In the genomic region with DNA sequence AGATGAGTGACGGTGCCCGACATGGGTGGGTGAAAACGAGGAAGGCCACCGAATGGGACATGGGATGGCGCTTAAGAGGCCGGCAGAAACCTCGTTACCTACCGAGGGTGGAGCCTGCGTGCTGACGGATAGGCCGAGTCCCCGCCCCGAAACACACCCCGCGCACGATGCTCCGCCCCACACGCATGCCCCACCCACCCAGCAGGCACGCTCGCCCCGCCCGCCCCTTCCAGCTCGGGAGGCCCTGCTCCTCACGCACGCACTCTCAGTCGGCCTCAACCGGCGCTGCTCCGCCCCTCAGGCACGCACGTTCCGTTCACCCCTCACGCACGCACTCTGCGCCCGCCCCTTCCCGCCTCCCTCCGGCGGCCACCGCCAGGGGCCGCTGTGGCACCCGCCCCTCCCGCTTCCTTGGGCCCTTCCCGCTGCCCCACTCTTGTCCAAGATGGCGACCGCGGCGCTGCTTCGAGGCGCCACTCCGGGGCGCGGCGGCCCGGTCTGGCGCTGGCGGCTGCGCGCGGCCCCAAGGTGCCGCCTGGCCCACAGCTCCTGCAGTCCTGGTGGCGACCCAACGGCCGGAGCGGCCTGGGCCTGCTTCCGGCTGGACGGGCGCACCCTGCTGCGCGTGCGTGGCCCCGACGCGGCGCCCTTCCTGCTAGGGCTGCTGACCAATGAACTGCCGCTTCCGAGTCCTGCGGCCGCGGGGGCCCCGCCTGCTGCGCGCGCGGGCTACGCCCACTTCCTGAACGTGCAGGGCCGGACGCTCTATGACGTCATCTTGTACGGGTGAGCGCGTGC, we compare ENCODE assay signal across 1 cellular context.
TF ChIP-seq lines count a peak whose summit lies in the region.

A gene (plus strand): TSS at position 433 of the 798 bp plus-strand sequence. CDS start 13 bp downstream, at position 446.

TF ChIP-seq in K562, 482 proteins besides CTCF, POLR2A, EP300 and RAD21 (continued from another document and continues in another):
- no peak for TF ChIP-seq MEF2D (tag; conservative IDR thresholded peaks at IDR 0.05; ENCODE audit: low read depth)
- TF ChIP-seq NFIX (CRISPR knock-in tag; IDR thresholded peaks at IDR 0.05; ENCODE audit: low read depth), result peak; percentile 16; the same call in 1 of the 2 replicates
- TF ChIP-seq NCOA2 (IDR thresholded peaks at IDR 0.05; ENCODE audit: partially characterized antibody in 2 of 2), result no peak
- 0 out of 2 replicates have a peak, but pooled peaks have one; percentile 5 for TF ChIP-seq ZNF707 (CRISPR knock-in tag; conservative IDR thresholded peaks at IDR 0.05)
- peak; percentile 98 for TF ChIP-seq KLF1 (tag; IDR thresholded peaks at IDR 0.05)
- no peak for TF ChIP-seq CEBPB (tag; IDR thresholded peaks at IDR 0.05)
- TF ChIP-seq MTA1 (IDR thresholded peaks at IDR 0.05; ENCODE audit: borderline replicate concordance), result no peak
- TF ChIP-seq PHF21A (IDR thresholded peaks at IDR 0.05; ENCODE audit: borderline replicate concordance, low read depth), result no peak
- TF ChIP-seq ZNF79 (CRISPR knock-in tag; IDR thresholded peaks at IDR 0.05; ENCODE audit: low read depth), result peak; percentile 59; the same call in 1 of the 2 replicates
- no peak for TF ChIP-seq CHD1 (IDR thresholded peaks at IDR 0.05; ENCODE audit: low read length)
- peak; percentile 66 for TF ChIP-seq ZKSCAN1 (IDR thresholded peaks at IDR 0.05; ENCODE audit: low read depth, low read length)
- TF ChIP-seq ZC3H11A (IDR thresholded peaks at IDR 0.05; ENCODE audit: low read depth, low read length), result no peak
- TF ChIP-seq SAP30 (IDR thresholded peaks at IDR 0.05; ENCODE audit: borderline replicate concordance, insufficient read depth, low read depth, low read length, poor library complexity, severe bottlenecking), result no peak
- no peak for TF ChIP-seq ZNF347 (CRISPR knock-in tag; IDR thresholded peaks at IDR 0.05; ENCODE audit: low read depth)
- TF ChIP-seq, protein P1, sequence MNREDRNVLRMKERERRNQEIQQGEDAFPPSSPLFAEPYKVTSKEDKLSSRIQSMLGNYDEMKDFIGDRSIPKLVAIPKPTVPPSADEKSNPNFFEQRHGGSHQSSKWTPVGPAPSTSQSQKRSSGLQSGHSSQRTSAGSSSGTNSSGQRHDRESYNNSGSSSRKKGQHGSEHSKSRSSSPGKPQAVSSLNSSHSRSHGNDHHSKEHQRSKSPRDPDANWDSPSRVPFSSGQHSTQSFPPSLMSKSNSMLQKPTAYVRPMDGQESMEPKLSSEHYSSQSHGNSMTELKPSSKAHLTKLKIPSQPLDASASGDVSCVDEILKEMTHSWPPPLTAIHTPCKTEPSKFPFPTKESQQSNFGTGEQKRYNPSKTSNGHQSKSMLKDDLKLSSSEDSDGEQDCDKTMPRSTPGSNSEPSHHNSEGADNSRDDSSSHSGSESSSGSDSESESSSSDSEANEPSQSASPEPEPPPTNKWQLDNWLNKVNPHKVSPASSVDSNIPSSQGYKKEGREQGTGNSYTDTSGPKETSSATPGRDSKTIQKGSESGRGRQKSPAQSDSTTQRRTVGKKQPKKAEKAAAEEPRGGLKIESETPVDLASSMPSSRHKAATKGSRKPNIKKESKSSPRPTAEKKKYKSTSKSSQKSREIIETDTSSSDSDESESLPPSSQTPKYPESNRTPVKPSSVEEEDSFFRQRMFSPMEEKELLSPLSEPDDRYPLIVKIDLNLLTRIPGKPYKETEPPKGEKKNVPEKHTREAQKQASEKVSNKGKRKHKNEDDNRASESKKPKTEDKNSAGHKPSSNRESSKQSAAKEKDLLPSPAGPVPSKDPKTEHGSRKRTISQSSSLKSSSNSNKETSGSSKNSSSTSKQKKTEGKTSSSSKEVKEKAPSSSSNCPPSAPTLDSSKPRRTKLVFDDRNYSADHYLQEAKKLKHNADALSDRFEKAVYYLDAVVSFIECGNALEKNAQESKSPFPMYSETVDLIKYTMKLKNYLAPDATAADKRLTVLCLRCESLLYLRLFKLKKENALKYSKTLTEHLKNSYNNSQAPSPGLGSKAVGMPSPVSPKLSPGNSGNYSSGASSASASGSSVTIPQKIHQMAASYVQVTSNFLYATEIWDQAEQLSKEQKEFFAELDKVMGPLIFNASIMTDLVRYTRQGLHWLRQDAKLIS (CRISPR knock-in tag; IDR thresholded peaks at IDR 0.05), result peak; percentile 74; the same call in 1 of the 2 replicates
- no peak for TF ChIP-seq ZNF764 (CRISPR knock-in tag; IDR thresholded peaks at IDR 0.05; ENCODE audit: low read depth)
- TF ChIP-seq ERF (CRISPR knock-in tag; IDR thresholded peaks at IDR 0.05), result peak; percentile 97
- TF ChIP-seq ZZZ3 (IDR thresholded peaks at IDR 0.05), result no peak
- TF ChIP-seq TRIM28 (IDR thresholded peaks at IDR 0.05), result peak; percentile 60; the same call in 1 of the 2 replicates
- 0 out of 2 replicates have a peak, but pooled peaks have one; percentile 65 for TF ChIP-seq SLC30A9 (CRISPR knock-in tag; IDR thresholded peaks at IDR 0.05)
- no peak for TF ChIP-seq NR2C1 (IDR thresholded peaks at IDR 0.05)
- no peak for TF ChIP-seq NR2C1 (tag; IDR thresholded peaks at IDR 0.05)
- TF ChIP-seq ZNF217 (CRISPR knock-in tag; IDR thresholded peaks at IDR 0.05), result no peak
- TF ChIP-seq KAT2B (IDR thresholded peaks at IDR 0.05; ENCODE audit: low read depth, low read length), result peak; percentile 79
- no peak for TF ChIP-seq MCM3 (IDR thresholded peaks at IDR 0.05)
- TF ChIP-seq RBBP5 (IDR thresholded peaks at IDR 0.05; ENCODE audit: borderline replicate concordance, insufficient read depth, low read length, poor library complexity, severe bottlenecking), result peak; percentile 95
- no peak for TF ChIP-seq RFX1 (IDR thresholded peaks at IDR 0.05)
- TF ChIP-seq, protein P2, sequence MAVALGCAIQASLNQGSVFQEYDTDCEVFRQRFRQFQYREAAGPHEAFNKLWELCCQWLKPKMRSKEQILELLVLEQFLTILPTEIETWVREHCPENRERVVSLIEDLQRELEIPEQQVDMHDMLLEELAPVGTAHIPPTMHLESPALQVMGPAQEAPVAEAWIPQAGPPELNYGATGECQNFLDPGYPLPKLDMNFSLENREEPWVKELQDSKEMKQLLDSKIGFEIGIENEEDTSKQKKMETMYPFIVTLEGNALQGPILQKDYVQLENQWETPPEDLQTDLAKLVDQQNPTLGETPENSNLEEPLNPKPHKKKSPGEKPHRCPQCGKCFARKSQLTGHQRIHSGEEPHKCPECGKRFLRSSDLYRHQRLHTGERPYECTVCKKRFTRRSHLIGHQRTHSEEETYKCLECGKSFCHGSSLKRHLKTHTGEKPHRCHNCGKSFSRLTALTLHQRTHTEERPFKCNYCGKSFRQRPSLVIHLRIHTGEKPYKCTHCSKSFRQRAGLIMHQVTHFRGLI (CRISPR knock-in tag; IDR thresholded peaks at IDR 0.05), result no peak
- TF ChIP-seq ZNF232 (CRISPR knock-in tag; IDR thresholded peaks at IDR 0.05), result no peak
- TF ChIP-seq FIP1L1 (IDR thresholded peaks at IDR 0.05; ENCODE audit: low read depth, low read length, poor library complexity, severe bottlenecking), result peak; percentile 58
- TF ChIP-seq, protein P3, sequence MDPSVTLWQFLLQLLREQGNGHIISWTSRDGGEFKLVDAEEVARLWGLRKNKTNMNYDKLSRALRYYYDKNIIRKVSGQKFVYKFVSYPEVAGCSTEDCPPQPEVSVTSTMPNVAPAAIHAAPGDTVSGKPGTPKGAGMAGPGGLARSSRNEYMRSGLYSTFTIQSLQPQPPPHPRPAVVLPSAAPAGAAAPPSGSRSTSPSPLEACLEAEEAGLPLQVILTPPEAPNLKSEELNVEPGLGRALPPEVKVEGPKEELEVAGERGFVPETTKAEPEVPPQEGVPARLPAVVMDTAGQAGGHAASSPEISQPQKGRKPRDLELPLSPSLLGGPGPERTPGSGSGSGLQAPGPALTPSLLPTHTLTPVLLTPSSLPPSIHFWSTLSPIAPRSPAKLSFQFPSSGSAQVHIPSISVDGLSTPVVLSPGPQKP (CRISPR knock-in tag; IDR thresholded peaks at IDR 0.05), result no peak
- TF ChIP-seq, protein P4, sequence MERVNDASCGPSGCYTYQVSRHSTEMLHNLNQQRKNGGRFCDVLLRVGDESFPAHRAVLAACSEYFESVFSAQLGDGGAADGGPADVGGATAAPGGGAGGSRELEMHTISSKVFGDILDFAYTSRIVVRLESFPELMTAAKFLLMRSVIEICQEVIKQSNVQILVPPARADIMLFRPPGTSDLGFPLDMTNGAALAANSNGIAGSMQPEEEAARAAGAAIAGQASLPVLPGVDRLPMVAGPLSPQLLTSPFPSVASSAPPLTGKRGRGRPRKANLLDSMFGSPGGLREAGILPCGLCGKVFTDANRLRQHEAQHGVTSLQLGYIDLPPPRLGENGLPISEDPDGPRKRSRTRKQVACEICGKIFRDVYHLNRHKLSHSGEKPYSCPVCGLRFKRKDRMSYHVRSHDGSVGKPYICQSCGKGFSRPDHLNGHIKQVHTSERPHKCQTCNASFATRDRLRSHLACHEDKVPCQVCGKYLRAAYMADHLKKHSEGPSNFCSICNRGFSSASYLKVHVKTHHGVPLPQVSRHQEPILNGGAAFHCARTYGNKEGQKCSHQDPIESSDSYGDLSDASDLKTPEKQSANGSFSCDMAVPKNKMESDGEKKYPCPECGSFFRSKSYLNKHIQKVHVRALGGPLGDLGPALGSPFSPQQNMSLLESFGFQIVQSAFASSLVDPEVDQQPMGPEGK (CRISPR knock-in tag; IDR thresholded peaks at IDR 0.05; ENCODE audit: borderline replicate concordance), result no peak
- peak; percentile 98 for TF ChIP-seq CTBP1 (IDR thresholded peaks at IDR 0.05; ENCODE audit: borderline replicate concordance)
- no peak for TF ChIP-seq ZNF586 (CRISPR knock-in tag; conservative IDR thresholded peaks at IDR 0.05)
- TF ChIP-seq PHB2 (IDR thresholded peaks at IDR 0.05; ENCODE audit: low read depth), result no peak
- TF ChIP-seq SMC3 (conservative IDR thresholded peaks at IDR 0.05; ENCODE audit: insufficient read depth, low read depth, low read length), result no peak
- TF ChIP-seq, protein P5, sequence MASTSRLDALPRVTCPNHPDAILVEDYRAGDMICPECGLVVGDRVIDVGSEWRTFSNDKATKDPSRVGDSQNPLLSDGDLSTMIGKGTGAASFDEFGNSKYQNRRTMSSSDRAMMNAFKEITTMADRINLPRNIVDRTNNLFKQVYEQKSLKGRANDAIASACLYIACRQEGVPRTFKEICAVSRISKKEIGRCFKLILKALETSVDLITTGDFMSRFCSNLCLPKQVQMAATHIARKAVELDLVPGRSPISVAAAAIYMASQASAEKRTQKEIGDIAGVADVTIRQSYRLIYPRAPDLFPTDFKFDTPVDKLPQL (IDR thresholded peaks at IDR 0.05; ENCODE audit: extremely low read depth, insufficient read length), result no peak
- TF ChIP-seq, protein P6, sequence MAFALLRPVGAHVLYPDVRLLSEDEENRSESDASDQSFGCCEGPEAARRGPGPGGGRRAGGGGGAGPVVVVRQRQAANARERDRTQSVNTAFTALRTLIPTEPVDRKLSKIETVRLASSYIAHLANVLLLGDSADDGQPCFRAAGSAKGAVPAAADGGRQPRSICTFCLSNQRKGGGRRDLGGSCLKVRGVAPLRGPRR (CRISPR knock-in tag; IDR thresholded peaks at IDR 0.05), result no peak
- TF ChIP-seq, protein P7, sequence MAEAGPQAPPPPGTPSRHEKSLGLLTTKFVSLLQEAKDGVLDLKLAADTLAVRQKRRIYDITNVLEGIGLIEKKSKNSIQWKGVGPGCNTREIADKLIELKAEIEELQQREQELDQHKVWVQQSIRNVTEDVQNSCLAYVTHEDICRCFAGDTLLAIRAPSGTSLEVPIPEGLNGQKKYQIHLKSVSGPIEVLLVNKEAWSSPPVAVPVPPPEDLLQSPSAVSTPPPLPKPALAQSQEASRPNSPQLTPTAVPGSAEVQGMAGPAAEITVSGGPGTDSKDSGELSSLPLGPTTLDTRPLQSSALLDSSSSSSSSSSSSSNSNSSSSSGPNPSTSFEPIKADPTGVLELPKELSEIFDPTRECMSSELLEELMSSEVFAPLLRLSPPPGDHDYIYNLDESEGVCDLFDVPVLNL (CRISPR knock-in tag; IDR thresholded peaks at IDR 0.05; ENCODE audit: low read depth), result peak; percentile 67; the same call in 1 of the 2 replicates
- TF ChIP-seq POLR3A (IDR thresholded peaks at IDR 0.05; ENCODE audit: borderline replicate concordance, extremely low read depth, insufficient read depth, insufficient read length), result no peak
- TF ChIP-seq, protein P8, sequence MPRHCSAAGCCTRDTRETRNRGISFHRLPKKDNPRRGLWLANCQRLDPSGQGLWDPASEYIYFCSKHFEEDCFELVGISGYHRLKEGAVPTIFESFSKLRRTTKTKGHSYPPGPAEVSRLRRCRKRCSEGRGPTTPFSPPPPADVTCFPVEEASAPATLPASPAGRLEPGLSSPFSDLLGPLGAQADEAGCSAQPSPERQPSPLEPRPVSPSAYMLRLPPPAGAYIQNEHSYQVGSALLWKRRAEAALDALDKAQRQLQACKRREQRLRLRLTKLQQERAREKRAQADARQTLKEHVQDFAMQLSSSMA (CRISPR knock-in tag; IDR thresholded peaks at IDR 0.05), result peak; percentile 92
- TF ChIP-seq RUNX1 (IDR thresholded peaks at IDR 0.05; ENCODE audit: low read depth), result peak; percentile 56; the same call in 1 of the 2 replicates
- TF ChIP-seq GABPB1 (CRISPR knock-in tag; IDR thresholded peaks at IDR 0.05), result peak; percentile 57
- TF ChIP-seq NCOR1 (IDR thresholded peaks at IDR 0.05), result peak; percentile 50
- TF ChIP-seq, protein P9, sequence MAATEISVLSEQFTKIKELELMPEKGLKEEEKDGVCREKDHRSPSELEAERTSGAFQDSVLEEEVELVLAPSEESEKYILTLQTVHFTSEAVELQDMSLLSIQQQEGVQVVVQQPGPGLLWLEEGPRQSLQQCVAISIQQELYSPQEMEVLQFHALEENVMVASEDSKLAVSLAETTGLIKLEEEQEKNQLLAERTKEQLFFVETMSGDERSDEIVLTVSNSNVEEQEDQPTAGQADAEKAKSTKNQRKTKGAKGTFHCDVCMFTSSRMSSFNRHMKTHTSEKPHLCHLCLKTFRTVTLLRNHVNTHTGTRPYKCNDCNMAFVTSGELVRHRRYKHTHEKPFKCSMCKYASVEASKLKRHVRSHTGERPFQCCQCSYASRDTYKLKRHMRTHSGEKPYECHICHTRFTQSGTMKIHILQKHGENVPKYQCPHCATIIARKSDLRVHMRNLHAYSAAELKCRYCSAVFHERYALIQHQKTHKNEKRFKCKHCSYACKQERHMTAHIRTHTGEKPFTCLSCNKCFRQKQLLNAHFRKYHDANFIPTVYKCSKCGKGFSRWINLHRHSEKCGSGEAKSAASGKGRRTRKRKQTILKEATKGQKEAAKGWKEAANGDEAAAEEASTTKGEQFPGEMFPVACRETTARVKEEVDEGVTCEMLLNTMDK (IDR thresholded peaks at IDR 0.05; ENCODE audit: borderline replicate concordance, insufficient read depth, low read depth, low read length, poor library complexity, severe bottlenecking), result peak; percentile 100
- no peak for TF ChIP-seq NFE2L1 (tag; IDR thresholded peaks at IDR 0.05; ENCODE audit: borderline replicate concordance, low read depth)
- TF ChIP-seq NR4A1 (CRISPR knock-in tag; IDR thresholded peaks at IDR 0.05), result no peak; the same call in 1 of the 2 replicates
- TF ChIP-seq NR4A1 (tag; IDR thresholded peaks at IDR 0.05), result peak; percentile 91
- 0 out of 2 replicates have a peak, but pooled peaks have one; percentile 68 for TF ChIP-seq ZFPM2 (CRISPR knock-in tag; IDR thresholded peaks at IDR 0.05)
- TF ChIP-seq, protein P10, sequence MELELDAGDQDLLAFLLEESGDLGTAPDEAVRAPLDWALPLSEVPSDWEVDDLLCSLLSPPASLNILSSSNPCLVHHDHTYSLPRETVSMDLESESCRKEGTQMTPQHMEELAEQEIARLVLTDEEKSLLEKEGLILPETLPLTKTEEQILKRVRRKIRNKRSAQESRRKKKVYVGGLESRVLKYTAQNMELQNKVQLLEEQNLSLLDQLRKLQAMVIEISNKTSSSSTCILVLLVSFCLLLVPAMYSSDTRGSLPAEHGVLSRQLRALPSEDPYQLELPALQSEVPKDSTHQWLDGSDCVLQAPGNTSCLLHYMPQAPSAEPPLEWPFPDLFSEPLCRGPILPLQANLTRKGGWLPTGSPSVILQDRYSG (tag; conservative IDR thresholded peaks at IDR 0.05; ENCODE audit: low read depth), result no peak
- TF ChIP-seq NR2F6 (CRISPR knock-in tag; IDR thresholded peaks at IDR 0.05), result no peak
- no peak for TF ChIP-seq BDP1 (IDR thresholded peaks at IDR 0.05; ENCODE audit: insufficient read depth, insufficient read length)
- 0 out of 2 replicates have a peak, but pooled peaks have one; percentile 61 for TF ChIP-seq GTF2A2 (tag; IDR thresholded peaks at IDR 0.05)
